Comparison of ENCODE assay signal across 10 cellular contexts in the genomic region with DNA sequence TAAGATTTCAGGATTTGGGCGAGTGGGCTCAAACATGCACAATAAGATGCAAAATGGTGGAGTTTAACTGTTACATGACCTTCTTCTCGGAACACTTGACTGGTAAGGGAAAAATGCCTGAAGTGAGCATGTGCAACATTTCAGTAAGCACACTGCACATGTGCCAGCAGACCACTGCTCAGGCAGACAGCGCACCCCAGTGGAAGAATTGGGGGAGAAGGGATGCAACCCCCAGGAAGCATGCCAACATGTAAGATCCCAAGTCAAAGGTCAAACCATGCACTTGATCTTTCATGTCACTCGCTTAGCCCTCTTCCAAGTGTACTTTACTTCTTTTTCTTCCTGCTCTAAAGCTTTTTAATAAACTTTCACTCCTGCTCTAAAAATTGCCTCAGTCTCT.
A peak's percentile ranks its signal among the peaks of the same experiment; 100 is the strongest.
DNase-seq lines count a peak whose midpoint lies in the region; ATAC-seq and TF ChIP-seq lines count a peak whose summit lies in the region.
"Had no signal": no experiment of that assay in that cellular context is flagged by ENCODE, and none has a peak within 500 bp of the region (broad histone marks: within the 10 kb centered on the region; RNA-seq: fewer than 3 reads in every experiment).

No MANE protein-coding gene starts in this region.

- peaks cover 0 to 10% of the 10 kb centered on the region in 2 donors for H3K27me3 Mint-ChIP-seq in natural killer cell treated with Interleukin-12 subunit alpha and Interleukin-12 subunit beta and Interleukin-15 and Interleukin-18, amount 100 ng/mL, for 72 hours

- no TSS peak for BruUV-seq in OCI-LY7 (replicated peaks; lab: Mats Ljungman, UMichigan)

- no peak overlapping the region for H3K4me2 ChIP-seq in OCI-LY7 (ENCODE audit: low read length)

- H3K9me3 ChIP-seq in OCI-LY7 (ENCODE audit: low read length) = no peaks in the 10 kb centered on the region

- no peaks in the 10 kb centered on the region for H3K4me1 ChIP-seq in OCI-LY7 (ENCODE audit: insufficient read depth, low read length, poor library complexity, severe bottlenecking)

- peak; percentile 71 for TF ChIP-seq CTCF in OCI-LY7 (conservative IDR thresholded peaks at IDR 0.05; ENCODE audit: low read length)

- peak; percentile 74 for ATAC-seq in HG02798 (IDR thresholded peaks at IDR 0.05; ENCODE audit: poor library complexity, unreplicated experiment)
- no peak for ATAC-seq in natural killer cell treated with Interleukin-12 subunit alpha and Interleukin-12 subunit beta and Interleukin-15 and Interleukin-18, amount 100 ng/mL, for 72 hours

- peak; percentile 0 to 2 for DNase-seq in NOMO-1 (lab: John Stamatoyannopoulos, UW; ENCODE audit: unreplicated experiment in 2 of 2)
- no peak for DNase-seq in NOMO-1 treated with DMSO at 0.1 percent for 48 hours (lab: John Stamatoyannopoulos, UW; ENCODE audit: unreplicated experiment)
- peak; percentile 18 for DNase-seq in OCI-LY7 (ENCODE audit: low spot score)
- DNase-seq in glomerular visceral epithelial cell (ENCODE audit: extremely low spot score) = peak; percentile 27
- DNase-seq in globus pallidus (ENCODE audit: low spot score) = no peak
- no peak for DNase-seq in natural killer cell treated with Interleukin-12 subunit alpha and Interleukin-12 subunit beta and Interleukin-15 and Interleukin-18, amount 100 ng/mL, for 72 hours (ENCODE audit: low spot score)
- no peak for DNase-seq in activated effector memory CD4-positive, alpha-beta T cell treated with anti-CD3 and anti-CD28 coated beads, Interleukin-2, amount 50 U/mL, for 16 hours

- H3K9me2 ChIP-seq in OCI-LY7 (ENCODE audit: insufficient read depth, low read length) = no peaks in the 10 kb centered on the region

- H3K4me3 ChIP-seq in OCI-LY7 (ENCODE audit: low read depth, low read length, poor library complexity, severe bottlenecking) = no peak overlapping the region
- H3K4me3 ChIP-seq: BLaER1 treated with 17β-estradiol and CSF1 and Interleukin-3, amounts not matched to agents 10 nM and 100 nM had no signal

- H3K4me3 Mint-ChIP-seq in natural killer cell treated with Interleukin-12 subunit alpha and Interleukin-12 subunit beta and Interleukin-15 and Interleukin-18, amount 100 ng/mL, for 72 hours = no peak overlapping the region
- H3K4me3 Mint-ChIP-seq: nephron had no signal

- H3K27ac ChIP-seq in OCI-LY7 (ENCODE audit: low read depth, low read length, poor library complexity, severe bottlenecking) = no peak overlapping the region
- H3K27ac ChIP-seq: BLaER1 treated with 17β-estradiol and CSF1 and Interleukin-3, amounts not matched to agents 10 nM and 100 nM had no signal

- H3K36me3 Mint-ChIP-seq in natural killer cell treated with Interleukin-12 subunit alpha and Interleukin-12 subunit beta and Interleukin-15 and Interleukin-18, amount 100 ng/mL, for 72 hours = no peaks in the 10 kb centered on the region

- POLR2A ChIA-PET in OCI-LY7 (lab: Charles Lee) = no interaction called here

- no peak overlapping the region for H2AFZ ChIP-seq in OCI-LY7 (ENCODE audit: low read length)

- no peaks in the 10 kb centered on the region for H3K36me3 ChIP-seq in OCI-LY7 (ENCODE audit: insufficient read depth, low read length)
- H3K36me3 ChIP-seq: BLaER1 treated with 17β-estradiol and CSF1 and Interleukin-3, amounts not matched to agents 10 nM and 100 nM had no signal

- intact Hi-C loops in OCI-LY7 (cut with micrococcal nuclease; ENCODE audit: unreplicated experiment) = no loop called here

- peaks cover 12% of the 10 kb centered on the region for H3K9me3 Mint-ChIP-seq in natural killer cell treated with Interleukin-12 subunit alpha and Interleukin-12 subunit beta and Interleukin-15 and Interleukin-18, amount 100 ng/mL, for 72 hours

- CTCF ChIA-PET in OCI-LY7 (lab: Charles Lee; ENCODE audit: unreplicated experiment) = no interaction called here

- H3K79me2 ChIP-seq in OCI-LY7 (ENCODE audit: insufficient read depth, low read depth, low read length) = no peaks in the 10 kb centered on the region

- no peaks in the 10 kb centered on the region for H4K20me1 ChIP-seq in OCI-LY7 (ENCODE audit: insufficient read depth, low read length)
- H4K20me1 ChIP-seq: BLaER1 treated with 17β-estradiol and CSF1 and Interleukin-3, amounts not matched to agents 10 nM and 100 nM had no signal

- no peaks in the 10 kb centered on the region for H3K4me1 Mint-ChIP-seq in natural killer cell treated with Interleukin-12 subunit alpha and Interleukin-12 subunit beta and Interleukin-15 and Interleukin-18, amount 100 ng/mL, for 72 hours (ENCODE audit: low read depth in 2 of 2)
- H3K4me1 Mint-ChIP-seq: nephron had no signal

- no peak overlapping the region for H3K27ac Mint-ChIP-seq in natural killer cell treated with Interleukin-12 subunit alpha and Interleukin-12 subunit beta and Interleukin-15 and Interleukin-18, amount 100 ng/mL, for 72 hours
- H3K27ac Mint-ChIP-seq: nephron had no signal

Comparison
In these comparisons a context has a peak if more than half of its experiments do, and no peak if none do; other contexts are left out.
1. DNase-seq: peak in NOMO-1 (2 of 2), OCI-LY7 (single experiment) and glomerular visceral epithelial cell (single experiment); none in NOMO-1 treated with DMSO at 0.1 percent for 48 hours (single experiment), globus pallidus (single experiment), natural killer cell treated with Interleukin-12 subunit alpha and Interleukin-12 subunit beta and Interleukin-15 and Interleukin-18, amount 100 ng/mL, for 72 hours (single experiment) and activated effector memory CD4-positive, alpha-beta T cell treated with anti-CD3 and anti-CD28 coated beads, Interleukin-2, amount 50 U/mL, for 16 hours (single experiment).